Comparison of ENCODE assay signal across 21 cellular contexts in the genomic region with DNA sequence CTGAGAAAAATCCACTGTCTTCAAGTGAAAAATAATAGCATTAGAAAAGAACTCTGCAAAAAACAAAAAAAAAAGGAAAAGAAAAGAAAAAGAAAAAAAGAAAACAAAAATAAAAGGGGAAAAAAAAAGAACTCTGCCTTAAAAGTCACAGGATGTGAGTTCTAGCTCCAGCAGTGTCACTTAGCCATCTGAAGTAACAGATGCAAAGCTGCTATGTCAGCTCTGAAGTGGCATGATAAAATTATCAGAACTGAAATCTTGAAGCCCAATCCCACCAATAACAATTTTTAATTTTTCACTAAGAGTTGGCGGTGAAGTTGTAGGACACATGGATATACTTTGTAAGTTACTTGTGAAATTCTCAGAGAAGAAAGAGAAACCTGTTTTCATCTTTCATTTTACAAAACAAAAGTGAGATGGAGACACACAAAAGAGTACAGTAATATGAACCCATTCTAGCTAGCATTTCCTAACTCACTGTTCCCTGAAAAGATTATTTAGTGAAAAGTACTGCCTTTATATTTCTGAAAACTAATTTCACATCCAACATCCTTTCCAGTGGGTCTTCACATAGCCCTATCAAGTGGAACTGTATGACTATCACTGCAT.
A peak's percentile ranks its signal among the peaks of the same experiment; 100 is the strongest.
DNase-seq lines count a peak whose midpoint lies in the region; ATAC-seq, FAIRE-seq and TF ChIP-seq lines count a peak whose summit lies in the region.
"Had no signal": no experiment of that assay in that cellular context is flagged by ENCODE, and none has a peak within 500 bp of the region (broad histone marks: within the 10 kb centered on the region; RNA-seq: fewer than 3 reads in every experiment).

No MANE protein-coding gene starts in this region.

- no peaks in the 10 kb centered on the region for H3K36me3 ChIP-seq in K562 (ENCODE audit: control insufficient read depth, insufficient read depth, low read length)
- H3K36me3 ChIP-seq: BE2C had no signal

- DNase-seq in K562 (ENCODE audit: extremely low read depth in 1 of 4, low spot score in 3 of 4) (no peak), NCI-H748 treated with DMSO at 0.1 percent for 48 hours (lab: John Stamatoyannopoulos, UW) (no peak), SW 1271 (lab: John Stamatoyannopoulos, UW) (no peak), MCF 10A (ENCODE audit: unreplicated experiment) (no peak)
- DNase-seq: BE2C; CD4-positive, CD25-positive, alpha-beta regulatory T cell; COR-L47; GDM1; KBM-7; MV-4-11; NCI-H1694 treated with DMSO at 0.1 percent for 48 hours; NCI-H510A; NCI-H774; RPMI8226; SIG-M5; T-helper 2 cell had no signal

- no peak overlapping the region for H3K4me3 ChIP-seq in K562

- no peak overlapping the region for H3K4me2 ChIP-seq in K562 (ENCODE audit: insufficient read depth, low read length)

- no peaks in the 10 kb centered on the region for H3K9me3 Mint-ChIP-seq in MCF 10A (ENCODE audit: unreplicated experiment)

- H3K27ac Mint-ChIP-seq in MCF 10A (ENCODE audit: low read depth, unreplicated experiment) = no peak overlapping the region
- H3K27ac Mint-ChIP-seq: CD4-positive, CD25-positive, alpha-beta regulatory T cell had no signal

- CTCF ChIA-PET in K562 (lab: Yijun Ruan, JAX; ENCODE audit: low intra/inter-chr PET ratio) (interaction anchor here (0.6 kb wide), 1 partner anchor 430 kb away, joined by 3 read pairs; no protein-coding TSS in a partner anchor), MCF 10A (lab: Yijun Ruan, JAX) (interaction anchor here (0.5 to 0.9 kb wide), 4 partner anchors 9 to 192 kb away, joined by 3 to 5 read pairs (median 4); no protein-coding TSS in a partner anchor)

- H4K20me1 ChIP-seq in K562 (replicated peaks; ENCODE audit: control insufficient read depth, insufficient read depth, low read length) = no peaks in the 10 kb centered on the region

- in situ Hi-C loops in K562 (cut with MboI) = no loop called here

- TF ChIP-seq CTCF in K562 (IDR thresholded peaks at IDR 0.05 in 2 of 3, conservative IDR thresholded peaks at IDR 0.05 in 1 of 3; ENCODE audit: insufficient read depth in 2 of 3, low read depth in 1 of 3, low read length in 3 of 3) (no peak), MCF 10A (IDR thresholded peaks at IDR 0.05; ENCODE audit: unreplicated experiment) (no peak)

- POLR2A ChIA-PET in K562 (lab: Yijun Ruan, JAX) = interaction anchor here (0.6 to 3.1 kb wide), 8 partner anchors 8 to 199 kb away, joined by 3 to 15 read pairs (median 4); a partner anchor contains a TSS
- POLR2A ChIA-PET in MCF 10A (lab: Yijun Ruan, JAX) = interaction anchor here (0.6 kb wide), 1 partner anchor 8 kb away, joined by 4 read pairs; no protein-coding TSS in a partner anchor

- no peaks in the 10 kb centered on the region for H3K27me3 ChIP-seq in K562 (ENCODE audit: control insufficient read depth in 2 of 2, insufficient read depth in 2 of 2, low read length in 2 of 2)

- no peak for TF ChIP-seq POLR2A in K562 (conservative IDR thresholded peaks at IDR 0.05)

- BruUV-seq in K562 (replicated peaks; lab: Mats Ljungman, UMichigan) = no TSS peak
- BruUV-seq in MCF 10A (replicated peaks; lab: Mats Ljungman, UMichigan) = no TSS peak

- H3K4me1 Mint-ChIP-seq in MCF 10A (ENCODE audit: insufficient read depth, unreplicated experiment) = no peaks in the 10 kb centered on the region
- H3K4me1 Mint-ChIP-seq: CD4-positive, CD25-positive, alpha-beta regulatory T cell had no signal

- FAIRE-seq in K562 (lab: Jason Lieb, UNC) = no peak
- FAIRE-seq: H54 had no signal

- no peaks in the 10 kb centered on the region for H3K9me1 ChIP-seq in K562 (ENCODE audit: control insufficient read depth, insufficient read depth, low read length)

- no peak for TF ChIP-seq RAD21 in K562 (CRISPR knock-in tag; conservative IDR thresholded peaks at IDR 0.05 in 1 of 2, IDR thresholded peaks at IDR 0.05 in 1 of 2)

- peaks cover 14% of the 10 kb centered on the region for H3K27me3 Mint-ChIP-seq in MCF 10A (ENCODE audit: insufficient read depth, unreplicated experiment)

- H3K9ac ChIP-seq in K562 (ENCODE audit: insufficient read depth in 1 of 2, low read depth in 2 of 2, low read length in 2 of 2) = no peak overlapping the region

- H2AFZ ChIP-seq in K562 (ENCODE audit: low read depth, low read length) = no peak overlapping the region

- no peak for TF ChIP-seq EP300 in K562 (IDR thresholded peaks at IDR 0.05; ENCODE audit: low read length)

- H3K27ac ChIP-seq in K562 (ENCODE audit: extremely low read depth, low read depth, low read length) = no peak overlapping the region

- intact Hi-C loops in K562 (cut with micrococcal nuclease) (no loop called here), MCF 10A (cut with micrococcal nuclease) (no loop called here)

- WGBS in K562 (ENCODE audit: insufficient coverage, low coverage, missing lambda C conversion rate) = 20% methylated on average over 1 of the region's 1 CpG

- H3K4me3 Mint-ChIP-seq in MCF 10A (ENCODE audit: unreplicated experiment) = no peak overlapping the region

- H3K9me3 ChIP-seq in K562 (replicated peaks; ENCODE audit: control insufficient read depth, insufficient read depth, low read depth, low read length) = no peaks in the 10 kb centered on the region
- H3K9me3 ChIP-seq: BE2C had no signal

- H3K4me1 ChIP-seq in K562 (replicated peaks in 1 of 2; ENCODE audit: control insufficient read depth in 2 of 2, insufficient read depth in 2 of 2, low read length in 2 of 2) = peaks cover 0 to 15% of the 10 kb centered on the region in 2 experiments; a peak in 2 of 5 replicates
- H3K4me1 ChIP-seq: BE2C had no signal

- H3K36me3 Mint-ChIP-seq in MCF 10A (ENCODE audit: insufficient read depth, unreplicated experiment) = peaks cover 6% of the 10 kb centered on the region
- H3K36me3 Mint-ChIP-seq: CD4-positive, CD25-positive, alpha-beta regulatory T cell had no signal

- 0 out of 3 replicates have a peak, but pooled peaks cover 3% of the 10 kb centered on the region for H3K79me2 ChIP-seq in K562 (ENCODE audit: control insufficient read depth, insufficient read depth, low read length)

- peak; percentile 51 for ATAC-seq in GM18517 (IDR thresholded peaks at IDR 0.05; ENCODE audit: unreplicated experiment)
- ATAC-seq in GM21447 (IDR thresholded peaks at IDR 0.05; ENCODE audit: unreplicated experiment) = peak; percentile 46
- peak; percentile 54 for ATAC-seq in HG03159 (IDR thresholded peaks at IDR 0.05; ENCODE audit: unreplicated experiment)
- ATAC-seq in K562 = peak; percentile 71
- ATAC-seq in HG02588 (IDR thresholded peaks at IDR 0.05; ENCODE audit: unreplicated experiment) = no peak

TF ChIP-seq in K562, 482 proteins besides CTCF, POLR2A, EP300 and RAD21 (continues in another document):
- TF ChIP-seq RBFOX2 (IDR thresholded peaks at IDR 0.05; ENCODE audit: low read depth, low read length) = no peak
- TF ChIP-seq BDP1 (IDR thresholded peaks at IDR 0.05; ENCODE audit: insufficient read depth, insufficient read length) = no peak
- TF ChIP-seq ARID1B (IDR thresholded peaks at IDR 0.05) = peak; percentile 52
- TF ChIP-seq, protein P1, sequence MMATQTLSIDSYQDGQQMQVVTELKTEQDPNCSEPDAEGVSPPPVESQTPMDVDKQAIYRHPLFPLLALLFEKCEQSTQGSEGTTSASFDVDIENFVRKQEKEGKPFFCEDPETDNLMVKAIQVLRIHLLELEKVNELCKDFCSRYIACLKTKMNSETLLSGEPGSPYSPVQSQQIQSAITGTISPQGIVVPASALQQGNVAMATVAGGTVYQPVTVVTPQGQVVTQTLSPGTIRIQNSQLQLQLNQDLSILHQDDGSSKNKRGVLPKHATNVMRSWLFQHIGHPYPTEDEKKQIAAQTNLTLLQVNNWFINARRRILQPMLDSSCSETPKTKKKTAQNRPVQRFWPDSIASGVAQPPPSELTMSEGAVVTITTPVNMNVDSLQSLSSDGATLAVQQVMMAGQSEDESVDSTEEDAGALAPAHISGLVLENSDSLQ (IDR thresholded peaks at IDR 0.05) = 0 out of 2 replicates have a peak, but pooled peaks have one; percentile 38
- no peak for TF ChIP-seq NCOR1 (IDR thresholded peaks at IDR 0.05)
- no peak for TF ChIP-seq RBM22 (IDR thresholded peaks at IDR 0.05; ENCODE audit: low read depth, low read length, poor library complexity, severe bottlenecking)
- TF ChIP-seq NFE2 (IDR thresholded peaks at IDR 0.05; ENCODE audit: low read depth) = 0 out of 2 replicates have a peak, but pooled peaks have one; percentile 20
- TF ChIP-seq MYC (IDR thresholded peaks at IDR 0.05; ENCODE audit: low read depth, low read length) = no peak
- TF ChIP-seq MYC (CRISPR knock-in tag; IDR thresholded peaks at IDR 0.05; ENCODE audit: borderline replicate concordance, low read depth) = no peak
- no peak for TF ChIP-seq ZNF23 (CRISPR knock-in tag; IDR thresholded peaks at IDR 0.05)
- TF ChIP-seq SMARCA4 (IDR thresholded peaks at IDR 0.05) = peak; percentile 29; the same call in 1 of the 2 replicates
- TF ChIP-seq, protein P2, sequence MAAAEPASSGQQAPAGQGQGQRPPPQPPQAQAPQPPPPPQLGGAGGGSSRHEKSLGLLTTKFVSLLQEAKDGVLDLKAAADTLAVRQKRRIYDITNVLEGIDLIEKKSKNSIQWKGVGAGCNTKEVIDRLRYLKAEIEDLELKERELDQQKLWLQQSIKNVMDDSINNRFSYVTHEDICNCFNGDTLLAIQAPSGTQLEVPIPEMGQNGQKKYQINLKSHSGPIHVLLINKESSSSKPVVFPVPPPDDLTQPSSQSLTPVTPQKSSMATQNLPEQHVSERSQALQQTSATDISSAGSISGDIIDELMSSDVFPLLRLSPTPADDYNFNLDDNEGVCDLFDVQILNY (CRISPR knock-in tag; IDR thresholded peaks at IDR 0.05) = no peak
- no peak for TF ChIP-seq KAT8 (IDR thresholded peaks at IDR 0.05; ENCODE audit: low read depth)
- peak; percentile 45 for TF ChIP-seq CBFA2T3 (IDR thresholded peaks at IDR 0.05)
- no peak for TF ChIP-seq SAP30 (IDR thresholded peaks at IDR 0.05; ENCODE audit: borderline replicate concordance, insufficient read depth, low read depth, low read length, poor library complexity, severe bottlenecking)
- TF ChIP-seq, protein P3, sequence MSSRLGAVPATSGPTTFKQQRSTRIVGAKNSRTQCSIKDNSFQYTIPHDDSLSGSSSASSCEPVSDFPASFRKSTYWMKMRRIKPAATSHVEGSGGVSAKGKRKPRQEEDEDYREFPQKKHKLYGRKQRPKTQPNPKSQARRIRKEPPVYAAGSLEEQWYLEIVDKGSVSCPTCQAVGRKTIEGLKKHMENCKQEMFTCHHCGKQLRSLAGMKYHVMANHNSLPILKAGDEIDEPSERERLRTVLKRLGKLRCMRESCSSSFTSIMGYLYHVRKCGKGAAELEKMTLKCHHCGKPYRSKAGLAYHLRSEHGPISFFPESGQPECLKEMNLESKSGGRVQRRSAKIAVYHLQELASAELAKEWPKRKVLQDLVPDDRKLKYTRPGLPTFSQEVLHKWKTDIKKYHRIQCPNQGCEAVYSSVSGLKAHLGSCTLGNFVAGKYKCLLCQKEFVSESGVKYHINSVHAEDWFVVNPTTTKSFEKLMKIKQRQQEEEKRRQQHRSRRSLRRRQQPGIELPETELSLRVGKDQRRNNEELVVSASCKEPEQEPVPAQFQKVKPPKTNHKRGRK (tag; IDR thresholded peaks at IDR 0.05) = peak; percentile 71
